Comparison of ENCODE assay signal across 8 cellular contexts in genomic region chr4:22434895-22435294, GRCh38.
A peak's percentile ranks its signal among the peaks of the same experiment; 100 is the strongest.
DNase-seq lines count a peak whose midpoint lies in the region; ATAC-seq and TF ChIP-seq lines count a peak whose summit lies in the region.

No MANE protein-coding gene starts in this region.

- DNase-seq in activated CD4-positive, alpha-beta T cell treated with anti-CD3 and anti-CD28 coated beads for 48 hours: peak; percentile 8
- DNase-seq in activated CD4-positive, alpha-beta T cell treated with anti-CD3 and anti-CD28 coated beads, Interleukin-2, amount 50 U/mL, for 48 hours: no peak
- peak; percentile 55 for DNase-seq in NCI-H460 (ENCODE audit: extremely low read depth, low read depth)
- DNase-seq in neural progenitor cell (ENCODE audit: low spot score): peak; percentile 75
- DNase-seq in NCI-H1417 treated with DMSO at 0.1 percent for 48 hours (lab: John Stamatoyannopoulos, UW): no peak

- no peaks in the 10 kb centered on the region for H3K4me1 Mint-ChIP-seq in neural progenitor cell

- no peak overlapping the region for H3K9ac ChIP-seq in neural progenitor cell

- H2AFZ ChIP-seq in neural progenitor cell (replicated peaks): no peak overlapping the region

- TF ChIP-seq CTCF in neural progenitor cell (IDR thresholded peaks at IDR 0.05): peak; percentile 57

- H3K27me3 Mint-ChIP-seq in neural progenitor cell (ENCODE audit: insufficient read depth, low read depth): no peaks in the 10 kb centered on the region

- no peaks in the 10 kb centered on the region for H3K9me3 Mint-ChIP-seq in neural progenitor cell

- H3K79me2 ChIP-seq in neural progenitor cell (ENCODE audit: low read depth): no peaks in the 10 kb centered on the region

- peaks cover 4% of the 10 kb centered on the region for H3F3A ChIP-seq in neural progenitor cell (ENCODE audit: low read depth)

- H3K27ac Mint-ChIP-seq in neural progenitor cell: no peak overlapping the region

- H3K36me3 ChIP-seq in neural progenitor cell: peaks cover 3% of the 10 kb centered on the region

- no peak overlapping the region for H3K4me2 ChIP-seq in neural progenitor cell

- ATAC-seq in esophagus mucosa: peak; percentile 55
- no peak for ATAC-seq in HG02588 (IDR thresholded peaks at IDR 0.05; ENCODE audit: unreplicated experiment)
- ATAC-seq in HG03025 (IDR thresholded peaks at IDR 0.05; ENCODE audit: low FRiP score, unreplicated experiment): no peak

- no peak overlapping the region for H3K4me3 Mint-ChIP-seq in neural progenitor cell

- H3K4me1 ChIP-seq in neural progenitor cell: no peaks in the 10 kb centered on the region

- no peaks in the 10 kb centered on the region for H4K20me1 ChIP-seq in neural progenitor cell (ENCODE audit: low read depth)

- H3K36me3 Mint-ChIP-seq in neural progenitor cell: peaks cover 34% of the 10 kb centered on the region

- no peaks in the 10 kb centered on the region for H3K27me3 ChIP-seq in neural progenitor cell

- no peak overlapping the region for H3K27ac ChIP-seq in neural progenitor cell

- H3K4me3 ChIP-seq in neural progenitor cell: no peak overlapping the region

- no peaks in the 10 kb centered on the region for H3K9me3 ChIP-seq in neural progenitor cell (ENCODE audit: low read depth)

Comparison
In these comparisons a context has a peak if more than half of its experiments do, and no peak if none do; other contexts are left out.
1. DNase-seq: peak in activated CD4-positive, alpha-beta T cell treated with anti-CD3 and anti-CD28 coated beads for 48 hours (single experiment), NCI-H460 (single experiment) and neural progenitor cell (single experiment); none in activated CD4-positive, alpha-beta T cell treated with anti-CD3 and anti-CD28 coated beads, Interleukin-2, amount 50 U/mL, for 48 hours (0 of 2) and NCI-H1417 treated with DMSO at 0.1 percent for 48 hours (single experiment).